ENCODE assay signal across 8 cellular contexts in genomic region chrX:39874202-39874816, GRCh38.
DNase-seq lines count a peak whose midpoint lies in the region; ATAC-seq and TF ChIP-seq lines count a peak whose summit lies in the region.

No MANE protein-coding gene starts in this region.

- H3K27ac Mint-ChIP-seq in activated CD4-positive, alpha-beta T cell treated with anti-CD3 and anti-CD28 coated beads, Interleukin-2, amount 10 ng/mL, durations not matched to agents 7 days and 5 days, result peak overlapping the region; percentile 60

- H4K20me1 ChIP-seq in MM.1S (ENCODE audit: insufficient read depth, low read length) (no peaks in the 10 kb centered on the region), Karpas-422 (ENCODE audit: insufficient read depth, low read depth, low read length) (no peaks in the 10 kb centered on the region)

- no peak overlapping the region for H2AFZ ChIP-seq in MM.1S (ENCODE audit: low read length)
- no peak overlapping the region for H2AFZ ChIP-seq in Karpas-422 (ENCODE audit: low read length)

- CTCF ChIA-PET in activated CD4-positive, alpha-beta T cell treated with anti-CD3 and anti-CD28 coated beads, Interleukin-2, amount 10 ng/mL, durations not matched to agents 7 days and 5 days (lab: Charles Lee), result interaction anchor here (1.4 to 1.5 kb wide), 2 partner anchors 10 to 15 kb away, joined by 3 to 7 read pairs; no protein-coding TSS in a partner anchor

- H3K27me3 ChIP-seq in MM.1S (replicated peaks; ENCODE audit: insufficient read depth, low read length) (no peaks in the 10 kb centered on the region), Karpas-422 (ENCODE audit: low read length) (no peaks in the 10 kb centered on the region), heart right ventricle (peaks cover 0 to 33% (median 0%) of the 10 kb centered on the region in 7 donors)

- H3K36me3 ChIP-seq in MM.1S (replicated peaks; ENCODE audit: insufficient read depth, low read length) (no peaks in the 10 kb centered on the region), Karpas-422 (ENCODE audit: insufficient read depth, low read length) (no peaks in the 10 kb centered on the region), heart right ventricle (no peaks in the 10 kb centered on the region)

- no peak overlapping the region for H3K4me3 Mint-ChIP-seq in activated CD4-positive, alpha-beta T cell treated with anti-CD3 and anti-CD28 coated beads, Interleukin-2, amount 10 ng/mL, durations not matched to agents 7 days and 5 days

- no peaks in the 10 kb centered on the region for H3F3A ChIP-seq in MM.1S (ENCODE audit: insufficient read depth, low read length)

- DNase-seq in GM19240 (ENCODE audit: insufficient read length, low spot score) (peak; percentile 63), MM.1S (no peak), substantia nigra (lab: John Stamatoyannopoulos, UW) (no peak), Karpas-422 (no peak), heart right ventricle (no peak)
- peak; percentile 45 for DNase-seq in activated CD4-positive, alpha-beta T cell treated with anti-CD3 and anti-CD28 coated beads, Interleukin-2, amount 10 ng/mL, durations not matched to agents 7 days and 5 days
- peak in 2 of 3 experiments; percentile 38 to 62 for DNase-seq in stimulated activated CD4-positive, alpha-beta T cell treated with anti-CD3 and anti-CD28 coated beads, TNF-alpha, amount 100 ng/mL, for 24 hours (ENCODE audit: low read depth in 3 of 3)

- H3K36me3 Mint-ChIP-seq in activated CD4-positive, alpha-beta T cell treated with anti-CD3 and anti-CD28 coated beads, Interleukin-2, amount 10 ng/mL, durations not matched to agents 7 days and 5 days (ENCODE audit: low read depth), result no peaks in the 10 kb centered on the region

- ATAC-seq in HG02943 (IDR thresholded peaks at IDR 0.05; ENCODE audit: low read depth, unreplicated experiment), result peak; percentile 86
- ATAC-seq in heart right ventricle, result no peak

- POLR2A ChIA-PET in activated CD4-positive, alpha-beta T cell treated with anti-CD3 and anti-CD28 coated beads, Interleukin-2, amount 10 ng/mL, durations not matched to agents 7 days and 5 days (lab: Charles Lee), result no interaction called here

- H3K9me3 Mint-ChIP-seq in activated CD4-positive, alpha-beta T cell treated with anti-CD3 and anti-CD28 coated beads, Interleukin-2, amount 10 ng/mL, durations not matched to agents 7 days and 5 days, result no peaks in the 10 kb centered on the region

- no peak for TF ChIP-seq CTCF in MM.1S (IDR thresholded peaks at IDR 0.05; ENCODE audit: low read length)
- no peak for TF ChIP-seq CTCF in heart right ventricle (IDR thresholded peaks at IDR 0.05)

- no peaks in the 10 kb centered on the region for H3K9me2 ChIP-seq in MM.1S (replicated peaks; ENCODE audit: insufficient read depth, low read length)
- no peaks in the 10 kb centered on the region for H3K9me2 ChIP-seq in Karpas-422 (replicated peaks; ENCODE audit: insufficient read depth, low read length)

- H3K79me2 ChIP-seq in MM.1S (ENCODE audit: low read length) (no peaks in the 10 kb centered on the region), Karpas-422 (ENCODE audit: low read length) (no peaks in the 10 kb centered on the region)

- H3K4me1 ChIP-seq in MM.1S (ENCODE audit: low read length) (no peaks in the 10 kb centered on the region), Karpas-422 (ENCODE audit: low read length) (no peaks in the 10 kb centered on the region), heart right ventricle (no peaks in the 10 kb centered on the region)

- H3K27me3 Mint-ChIP-seq in activated CD4-positive, alpha-beta T cell treated with anti-CD3 and anti-CD28 coated beads, Interleukin-2, amount 10 ng/mL, durations not matched to agents 7 days and 5 days, result no peaks in the 10 kb centered on the region

- no peak overlapping the region for H3K4me2 ChIP-seq in MM.1S (ENCODE audit: low read depth, low read length)
- H3K4me2 ChIP-seq in Karpas-422 (ENCODE audit: low read depth, low read length, poor library complexity, severe bottlenecking), result no peak overlapping the region

- H3K4me1 Mint-ChIP-seq in activated CD4-positive, alpha-beta T cell treated with anti-CD3 and anti-CD28 coated beads, Interleukin-2, amount 10 ng/mL, durations not matched to agents 7 days and 5 days, result peaks cover 41% of the 10 kb centered on the region

- 84% methylated on average over 5 of the region's 5 CpGs for whole genome bisulfite sequencing in heart right ventricle, 2 donors

- intact Hi-C loops in heart right ventricle (cut with DNase I), result no loop called here

- H3K27ac ChIP-seq in MM.1S (ENCODE audit: low read length) (no peak overlapping the region), substantia nigra (ENCODE audit: low read depth, low read length, poor library complexity, severe bottlenecking) (no peak overlapping the region), Karpas-422 (ENCODE audit: low read length) (no peak overlapping the region), heart right ventricle (no peak overlapping the region)

- H3K9me3 ChIP-seq in MM.1S (replicated peaks; ENCODE audit: insufficient read depth, low read length) (no peaks in the 10 kb centered on the region), Karpas-422 (ENCODE audit: low read length) (no peaks in the 10 kb centered on the region), heart right ventricle (no peaks in the 10 kb centered on the region)

- H3K9ac ChIP-seq in MM.1S (ENCODE audit: low read length) (no peak overlapping the region), Karpas-422 (ENCODE audit: low read length) (no peak overlapping the region)

- no peak overlapping the region for H3K4me3 ChIP-seq in MM.1S (ENCODE audit: low read length)
- H3K4me3 ChIP-seq in Karpas-422 (ENCODE audit: low read length), result no peak overlapping the region
- no peak overlapping the region for H3K4me3 ChIP-seq in heart right ventricle

Comparison
In these comparisons a context has a peak if more than half of its experiments do, and no peak if none do; other contexts are left out.
1. DNase-seq: peak in GM19240 (single experiment), activated CD4-positive, alpha-beta T cell treated with anti-CD3 and anti-CD28 coated beads, Interleukin-2, amount 10 ng/mL, durations not matched to agents 7 days and 5 days (single experiment) and stimulated activated CD4-positive, alpha-beta T cell treated with anti-CD3 and anti-CD28 coated beads, TNF-alpha, amount 100 ng/mL, for 24 hours (2 of 3); none in MM.1S (single experiment), substantia nigra (0 of 49), Karpas-422 (single experiment) and heart right ventricle (0 of 2).